In the genomic region with DNA sequence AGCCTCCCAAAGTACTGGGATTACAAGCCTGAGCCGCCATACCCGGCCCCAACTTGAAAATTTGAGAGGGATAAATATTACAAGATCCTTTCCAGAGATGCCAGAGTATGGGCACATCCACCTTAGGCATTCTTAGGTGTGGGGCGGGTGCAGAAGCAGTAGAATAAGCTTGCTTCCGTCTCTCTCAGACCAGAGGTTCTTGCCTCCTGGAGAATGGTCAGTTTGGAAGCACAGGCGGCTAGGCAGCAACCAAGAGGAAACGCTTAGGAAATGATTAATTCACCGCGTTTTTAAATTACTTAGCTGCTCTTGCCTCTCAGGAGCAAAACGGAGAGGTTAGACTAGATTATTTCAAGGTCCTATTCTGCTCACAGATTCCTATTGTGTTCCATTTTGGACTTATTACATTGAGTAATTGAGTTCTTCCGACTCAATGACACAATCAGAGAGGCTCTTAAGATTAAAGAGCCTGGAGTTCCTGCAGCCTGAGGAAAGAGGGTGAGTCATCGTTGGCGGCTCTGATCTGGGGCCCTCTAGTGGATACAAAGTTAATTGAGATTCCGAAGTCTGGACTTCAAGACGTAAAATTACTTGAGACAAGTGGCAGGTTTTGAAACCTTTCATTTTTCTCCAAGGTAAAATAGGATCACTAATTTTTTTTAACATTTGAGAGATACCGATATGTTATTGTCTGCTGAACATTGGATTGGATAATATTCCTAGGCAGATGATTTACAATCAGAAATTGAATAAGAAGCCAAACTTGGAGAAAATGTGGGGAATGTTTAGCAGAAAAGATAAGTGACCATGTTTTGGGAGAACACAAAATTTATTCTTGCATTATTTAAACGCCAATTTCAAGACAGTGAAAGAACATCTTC, we compare ENCODE assay signal across 1 cellular context.
TF ChIP-seq lines count a peak whose summit lies in the region.

No MANE protein-coding gene starts in this region.

TF ChIP-seq in K562, 482 proteins besides CTCF, POLR2A, EP300 and RAD21 (continued from another document and continues in another):
- TF ChIP-seq HDAC2 (IDR thresholded peaks at IDR 0.05) (no peak; the same call in none of the 2 replicates), THRAP3 (IDR thresholded peaks at IDR 0.05; ENCODE audit: borderline replicate concordance) (peak; percentile 78; the same call in 1 of the 2 replicates), MYNN (IDR thresholded peaks at IDR 0.05) (peak; percentile 60; the same call in 1 of the 2 replicates), MYNN (CRISPR knock-in tag; IDR thresholded peaks at IDR 0.05) (no peak), ZNF785 (CRISPR knock-in tag; IDR thresholded peaks at IDR 0.05) (no peak), POU5F1 (IDR thresholded peaks at IDR 0.05; ENCODE audit: borderline replicate concordance, low read depth, low read length, partially characterized antibody) (no peak), ZNF766 (CRISPR knock-in tag; conservative IDR thresholded peaks at IDR 0.05) (no peak; the same call in 1 of the 2 replicates), ETV1 (tag; conservative IDR thresholded peaks at IDR 0.05; ENCODE audit: low read depth) (peak; percentile 48; the same call in 1 of the 2 replicates), ESRRB (CRISPR knock-in tag; IDR thresholded peaks at IDR 0.05; ENCODE audit: borderline replicate concordance) (no peak), SMARCC2 (IDR thresholded peaks at IDR 0.05; ENCODE audit: low read depth) (peak; percentile 78), XRCC5 (IDR thresholded peaks at IDR 0.05; ENCODE audit: low read depth, low read length) (peak; percentile 50; the same call in 1 of the 2 replicates), ZBTB8A (IDR thresholded peaks at IDR 0.05; ENCODE audit: partially characterized antibody) (no peak), ZNF561 (CRISPR knock-in tag; conservative IDR thresholded peaks at IDR 0.05) (no peak), CHCHD3 (CRISPR knock-in tag; IDR thresholded peaks at IDR 0.05) (no peak), PHTF2 (CRISPR knock-in tag; IDR thresholded peaks at IDR 0.05) (no peak), CCNT2 (IDR thresholded peaks at IDR 0.05; ENCODE audit: borderline replicate concordance, extremely low read depth, insufficient read length, low read depth, low read length) (no peak), MCM7 (IDR thresholded peaks at IDR 0.05) (no peak), SRSF3 (IDR thresholded peaks at IDR 0.05; ENCODE audit: insufficient read depth, low read length) (no peak)
- TF ChIP-seq, protein P1, sequence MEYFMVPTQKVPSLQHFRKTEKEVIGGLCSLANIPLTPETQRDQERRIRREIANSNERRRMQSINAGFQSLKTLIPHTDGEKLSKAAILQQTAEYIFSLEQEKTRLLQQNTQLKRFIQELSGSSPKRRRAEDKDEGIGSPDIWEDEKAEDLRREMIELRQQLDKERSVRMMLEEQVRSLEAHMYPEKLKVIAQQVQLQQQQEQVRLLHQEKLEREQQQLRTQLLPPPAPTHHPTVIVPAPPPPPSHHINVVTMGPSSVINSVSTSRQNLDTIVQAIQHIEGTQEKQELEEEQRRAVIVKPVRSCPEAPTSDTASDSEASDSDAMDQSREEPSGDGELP (CRISPR knock-in tag; IDR thresholded peaks at IDR 0.05; ENCODE audit: borderline replicate concordance): no peak
- TF ChIP-seq, protein P2, sequence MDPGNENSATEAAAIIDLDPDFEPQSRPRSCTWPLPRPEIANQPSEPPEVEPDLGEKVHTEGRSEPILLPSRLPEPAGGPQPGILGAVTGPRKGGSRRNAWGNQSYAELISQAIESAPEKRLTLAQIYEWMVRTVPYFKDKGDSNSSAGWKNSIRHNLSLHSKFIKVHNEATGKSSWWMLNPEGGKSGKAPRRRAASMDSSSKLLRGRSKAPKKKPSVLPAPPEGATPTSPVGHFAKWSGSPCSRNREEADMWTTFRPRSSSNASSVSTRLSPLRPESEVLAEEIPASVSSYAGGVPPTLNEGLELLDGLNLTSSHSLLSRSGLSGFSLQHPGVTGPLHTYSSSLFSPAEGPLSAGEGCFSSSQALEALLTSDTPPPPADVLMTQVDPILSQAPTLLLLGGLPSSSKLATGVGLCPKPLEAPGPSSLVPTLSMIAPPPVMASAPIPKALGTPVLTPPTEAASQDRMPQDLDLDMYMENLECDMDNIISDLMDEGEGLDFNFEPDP (CRISPR knock-in tag; IDR thresholded peaks at IDR 0.05): no peak
- TF ChIP-seq, protein P3, sequence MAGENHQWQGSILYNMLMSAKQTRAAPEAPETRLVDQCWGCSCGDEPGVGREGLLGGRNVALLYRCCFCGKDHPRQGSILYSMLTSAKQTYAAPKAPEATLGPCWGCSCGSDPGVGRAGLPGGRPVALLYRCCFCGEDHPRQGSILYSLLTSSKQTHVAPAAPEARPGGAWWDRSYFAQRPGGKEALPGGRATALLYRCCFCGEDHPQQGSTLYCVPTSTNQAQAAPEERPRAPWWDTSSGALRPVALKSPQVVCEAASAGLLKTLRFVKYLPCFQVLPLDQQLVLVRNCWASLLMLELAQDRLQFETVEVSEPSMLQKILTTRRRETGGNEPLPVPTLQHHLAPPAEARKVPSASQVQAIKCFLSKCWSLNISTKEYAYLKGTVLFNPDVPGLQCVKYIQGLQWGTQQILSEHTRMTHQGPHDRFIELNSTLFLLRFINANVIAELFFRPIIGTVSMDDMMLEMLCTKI (IDR thresholded peaks at IDR 0.05; ENCODE audit: partially characterized antibody): no peak
- TF ChIP-seq, protein P4, sequence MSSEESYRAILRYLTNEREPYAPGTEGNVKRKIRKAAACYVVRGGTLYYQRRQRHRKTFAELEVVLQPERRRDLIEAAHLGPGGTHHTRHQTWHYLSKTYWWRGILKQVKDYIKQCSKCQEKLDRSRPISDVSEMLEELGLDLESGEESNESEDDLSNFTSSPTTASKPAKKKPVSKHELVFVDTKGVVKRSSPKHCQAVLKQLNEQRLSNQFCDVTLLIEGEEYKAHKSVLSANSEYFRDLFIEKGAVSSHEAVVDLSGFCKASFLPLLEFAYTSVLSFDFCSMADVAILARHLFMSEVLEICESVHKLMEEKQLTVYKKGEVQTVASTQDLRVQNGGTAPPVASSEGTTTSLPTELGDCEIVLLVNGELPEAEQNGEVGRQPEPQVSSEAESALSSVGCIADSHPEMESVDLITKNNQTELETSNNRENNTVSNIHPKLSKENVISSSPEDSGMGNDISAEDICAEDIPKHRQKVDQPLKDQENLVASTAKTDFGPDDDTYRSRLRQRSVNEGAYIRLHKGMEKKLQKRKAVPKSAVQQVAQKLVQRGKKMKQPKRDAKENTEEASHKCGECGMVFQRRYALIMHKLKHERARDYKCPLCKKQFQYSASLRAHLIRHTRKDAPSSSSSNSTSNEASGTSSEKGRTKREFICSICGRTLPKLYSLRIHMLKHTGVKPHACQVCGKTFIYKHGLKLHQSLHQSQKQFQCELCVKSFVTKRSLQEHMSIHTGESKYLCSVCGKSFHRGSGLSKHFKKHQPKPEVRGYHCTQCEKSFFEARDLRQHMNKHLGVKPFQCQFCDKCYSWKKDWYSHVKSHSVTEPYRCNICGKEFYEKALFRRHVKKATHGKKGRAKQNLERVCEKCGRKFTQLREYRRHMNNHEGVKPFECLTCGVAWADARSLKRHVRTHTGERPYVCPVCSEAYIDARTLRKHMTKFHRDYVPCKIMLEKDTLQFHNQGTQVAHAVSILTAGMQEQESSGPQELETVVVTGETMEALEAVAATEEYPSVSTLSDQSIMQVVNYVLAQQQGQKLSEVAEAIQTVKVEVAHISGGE (CRISPR knock-in tag; IDR thresholded peaks at IDR 0.05): 0 out of 6 replicates have a peak, but pooled peaks of 1 of the 3 experiments have one; percentile 8
- TF ChIP-seq, protein P5, sequence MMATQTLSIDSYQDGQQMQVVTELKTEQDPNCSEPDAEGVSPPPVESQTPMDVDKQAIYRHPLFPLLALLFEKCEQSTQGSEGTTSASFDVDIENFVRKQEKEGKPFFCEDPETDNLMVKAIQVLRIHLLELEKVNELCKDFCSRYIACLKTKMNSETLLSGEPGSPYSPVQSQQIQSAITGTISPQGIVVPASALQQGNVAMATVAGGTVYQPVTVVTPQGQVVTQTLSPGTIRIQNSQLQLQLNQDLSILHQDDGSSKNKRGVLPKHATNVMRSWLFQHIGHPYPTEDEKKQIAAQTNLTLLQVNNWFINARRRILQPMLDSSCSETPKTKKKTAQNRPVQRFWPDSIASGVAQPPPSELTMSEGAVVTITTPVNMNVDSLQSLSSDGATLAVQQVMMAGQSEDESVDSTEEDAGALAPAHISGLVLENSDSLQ (IDR thresholded peaks at IDR 0.05): peak; percentile 13
- TF ChIP-seq, protein P6, sequence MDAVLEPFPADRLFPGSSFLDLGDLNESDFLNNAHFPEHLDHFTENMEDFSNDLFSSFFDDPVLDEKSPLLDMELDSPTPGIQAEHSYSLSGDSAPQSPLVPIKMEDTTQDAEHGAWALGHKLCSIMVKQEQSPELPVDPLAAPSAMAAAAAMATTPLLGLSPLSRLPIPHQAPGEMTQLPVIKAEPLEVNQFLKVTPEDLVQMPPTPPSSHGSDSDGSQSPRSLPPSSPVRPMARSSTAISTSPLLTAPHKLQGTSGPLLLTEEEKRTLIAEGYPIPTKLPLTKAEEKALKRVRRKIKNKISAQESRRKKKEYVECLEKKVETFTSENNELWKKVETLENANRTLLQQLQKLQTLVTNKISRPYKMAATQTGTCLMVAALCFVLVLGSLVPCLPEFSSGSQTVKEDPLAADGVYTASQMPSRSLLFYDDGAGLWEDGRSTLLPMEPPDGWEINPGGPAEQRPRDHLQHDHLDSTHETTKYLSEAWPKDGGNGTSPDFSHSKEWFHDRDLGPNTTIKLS (IDR thresholded peaks at IDR 0.05; ENCODE audit: borderline replicate concordance, low read depth): no peak
- TF ChIP-seq, protein P7, sequence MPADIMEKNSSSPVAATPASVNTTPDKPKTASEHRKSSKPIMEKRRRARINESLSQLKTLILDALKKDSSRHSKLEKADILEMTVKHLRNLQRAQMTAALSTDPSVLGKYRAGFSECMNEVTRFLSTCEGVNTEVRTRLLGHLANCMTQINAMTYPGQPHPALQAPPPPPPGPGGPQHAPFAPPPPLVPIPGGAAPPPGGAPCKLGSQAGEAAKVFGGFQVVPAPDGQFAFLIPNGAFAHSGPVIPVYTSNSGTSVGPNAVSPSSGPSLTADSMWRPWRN (IDR thresholded peaks at IDR 0.05; ENCODE audit: low read depth): no peak
- TF ChIP-seq, protein P8, sequence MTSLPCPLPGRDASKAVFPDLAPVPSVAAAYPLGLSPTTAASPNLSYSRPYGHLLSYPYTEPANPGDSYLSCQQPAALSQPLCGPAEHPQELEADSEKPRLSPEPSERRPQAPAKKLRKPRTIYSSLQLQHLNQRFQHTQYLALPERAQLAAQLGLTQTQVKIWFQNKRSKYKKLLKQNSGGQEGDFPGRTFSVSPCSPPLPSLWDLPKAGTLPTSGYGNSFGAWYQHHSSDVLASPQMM (CRISPR knock-in tag; IDR thresholded peaks at IDR 0.05): no peak
- TF ChIP-seq, protein P9, sequence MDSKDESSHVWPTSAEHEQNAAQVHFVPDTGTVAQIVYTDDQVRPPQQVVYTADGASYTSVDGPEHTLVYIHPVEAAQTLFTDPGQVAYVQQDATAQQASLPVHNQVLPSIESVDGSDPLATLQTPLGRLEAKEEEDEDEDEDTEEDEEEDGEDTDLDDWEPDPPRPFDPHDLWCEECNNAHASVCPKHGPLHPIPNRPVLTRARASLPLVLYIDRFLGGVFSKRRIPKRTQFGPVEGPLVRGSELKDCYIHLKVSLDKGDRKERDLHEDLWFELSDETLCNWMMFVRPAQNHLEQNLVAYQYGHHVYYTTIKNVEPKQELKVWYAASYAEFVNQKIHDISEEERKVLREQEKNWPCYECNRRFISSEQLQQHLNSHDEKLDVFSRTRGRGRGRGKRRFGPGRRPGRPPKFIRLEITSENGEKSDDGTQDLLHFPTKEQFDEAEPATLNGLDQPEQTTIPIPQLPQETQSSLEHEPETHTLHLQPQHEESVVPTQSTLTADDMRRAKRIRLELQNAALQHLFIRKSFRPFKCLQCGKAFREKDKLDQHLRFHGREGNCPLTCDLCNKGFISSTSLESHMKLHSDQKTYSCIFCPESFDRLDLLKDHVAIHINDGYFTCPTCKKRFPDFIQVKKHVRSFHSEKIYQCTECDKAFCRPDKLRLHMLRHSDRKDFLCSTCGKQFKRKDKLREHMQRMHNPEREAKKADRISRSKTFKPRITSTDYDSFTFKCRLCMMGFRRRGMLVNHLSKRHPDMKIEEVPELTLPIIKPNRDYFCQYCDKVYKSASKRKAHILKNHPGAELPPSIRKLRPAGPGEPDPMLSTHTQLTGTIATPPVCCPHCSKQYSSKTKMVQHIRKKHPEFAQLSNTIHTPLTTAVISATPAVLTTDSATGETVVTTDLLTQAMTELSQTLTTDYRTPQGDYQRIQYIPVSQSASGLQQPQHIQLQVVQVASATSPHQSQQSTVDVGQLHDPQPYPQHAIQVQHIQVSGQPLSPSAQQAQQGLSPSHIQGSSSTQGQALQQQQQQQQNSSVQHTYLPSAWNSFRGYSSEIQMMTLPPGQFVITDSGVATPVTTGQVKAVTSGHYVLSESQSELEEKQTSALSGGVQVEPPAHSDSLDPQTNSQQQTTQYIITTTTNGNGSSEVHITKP (IDR thresholded peaks at IDR 0.05; ENCODE audit: partially characterized antibody): peak; percentile 83
